In the genomic region with DNA sequence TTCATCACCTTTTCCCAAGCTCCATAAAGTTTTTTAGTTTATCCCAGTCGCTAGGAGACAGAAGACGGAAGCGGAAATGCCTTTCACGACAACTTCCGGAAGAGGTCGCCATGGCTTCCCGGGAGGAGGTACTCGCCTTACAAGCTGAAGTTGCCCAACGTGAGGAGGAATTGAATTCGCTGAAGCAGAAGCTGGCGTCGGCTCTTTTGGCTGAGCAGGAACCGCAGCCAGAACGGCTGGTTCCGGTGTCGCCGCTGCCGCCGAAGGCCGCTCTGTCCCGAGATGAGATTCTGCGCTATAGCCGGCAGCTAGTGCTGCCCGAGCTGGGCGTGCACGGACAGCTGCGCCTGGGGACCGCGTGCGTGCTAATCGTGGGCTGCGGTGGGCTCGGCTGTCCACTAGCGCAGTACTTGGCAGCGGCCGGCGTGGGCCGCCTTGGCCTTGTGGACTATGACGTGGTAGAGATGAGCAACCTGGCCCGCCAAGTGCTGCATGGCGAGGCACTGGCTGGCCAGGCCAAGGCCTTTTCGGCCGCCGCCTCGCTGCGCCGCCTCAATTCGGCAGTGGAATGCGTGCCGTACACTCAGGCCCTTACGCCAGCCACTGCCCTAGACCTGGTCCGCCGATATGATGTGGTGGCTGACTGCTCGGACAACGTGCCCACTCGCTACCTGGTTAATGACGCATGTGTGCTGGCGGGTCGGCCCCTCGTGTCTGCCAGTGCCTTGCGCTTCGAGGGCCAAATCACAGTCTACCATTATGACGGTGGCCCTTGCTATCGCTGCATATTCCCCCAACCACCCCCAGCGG, we compare ENCODE assay signal across 8 cellular contexts. TPM values are rescaled to one million over a fixed set of nuclear protein-coding genes. Genes with fewer than 3 reads are reported as not detected.
DNase-seq lines count a peak whose midpoint lies in the region; ATAC-seq and TF ChIP-seq lines count a peak whose summit lies in the region.

A gene with protein sequence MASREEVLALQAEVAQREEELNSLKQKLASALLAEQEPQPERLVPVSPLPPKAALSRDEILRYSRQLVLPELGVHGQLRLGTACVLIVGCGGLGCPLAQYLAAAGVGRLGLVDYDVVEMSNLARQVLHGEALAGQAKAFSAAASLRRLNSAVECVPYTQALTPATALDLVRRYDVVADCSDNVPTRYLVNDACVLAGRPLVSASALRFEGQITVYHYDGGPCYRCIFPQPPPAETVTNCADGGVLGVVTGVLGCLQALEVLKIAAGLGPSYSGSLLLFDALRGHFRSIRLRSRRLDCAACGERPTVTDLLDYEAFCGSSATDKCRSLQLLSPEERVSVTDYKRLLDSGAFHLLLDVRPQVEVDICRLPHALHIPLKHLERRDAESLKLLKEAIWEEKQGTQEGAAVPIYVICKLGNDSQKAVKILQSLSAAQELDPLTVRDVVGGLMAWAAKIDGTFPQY (plus strand): TSS at position 86 of the 810 bp plus-strand sequence. CDS start 25 bp downstream, at position 111.

- H3K27me3 ChIP-seq in BLaER1 treated with 17β-estradiol and CSF1 and Interleukin-3, amounts not matched to agents 10 nM and 100 nM: no peaks in the 10 kb centered on the region
- H3K27me3 ChIP-seq in PC-3 (ENCODE audit: low read length) (no peaks in the 10 kb centered on the region), esophagus (ENCODE audit: control insufficient read depth in 1 of 2, insufficient read depth in 2 of 2, low read length in 2 of 2) (no peaks in the 10 kb centered on the region)

- H3K4me3 ChIP-seq in BLaER1 treated with 17β-estradiol and CSF1 and Interleukin-3, amounts not matched to agents 10 nM and 100 nM: peak within 1 kb of the TSS; percentile 79 to 98 (median 91)
- peak within 1 kb of the TSS; percentile 92 for H3K4me3 ChIP-seq in PC-3 (ENCODE audit: low read length)
- peak within 1 kb of the TSS; percentile 65 to 89 for H3K4me3 ChIP-seq in esophagus (ENCODE audit: low read depth in 1 of 2, low read length in 2 of 2)

- intact Hi-C loops in PC-3 (cut with micrococcal nuclease): loop anchor here (1.0 kb wide), 1 partner anchor 21 kb away; no protein-coding TSS in a partner anchor

- WGBS in esophagus, 2 donors: 2% methylated on average over 64 to 65 of the region's 65 CpGs

- ATAC-seq in GM19023 (IDR thresholded peaks at IDR 0.05; ENCODE audit: unreplicated experiment) (peak; percentile 80), HG03196 (IDR thresholded peaks at IDR 0.05; ENCODE audit: unreplicated experiment) (peak; percentile 79), PC-3 (peak; percentile 74)
- peak; percentile 81 for ATAC-seq in stimulated activated effector memory CD8-positive, alpha-beta T cell treated with anti-CD3 and anti-CD28 coated beads, Interleukin-12 subunit alpha, Interleukin-12 subunit beta, amount 100 ng/mL, for 72 hours

- peak within 1 kb of the TSS; percentile 77 for H2AFZ ChIP-seq in PC-3 (ENCODE audit: low read length)

- TF ChIP-seq CTCF in PC-3 (conservative IDR thresholded peaks at IDR 0.05; ENCODE audit: low read depth, low read length): no peak

- H3K9me2 ChIP-seq in PC-3 (replicated peaks; ENCODE audit: low read length): no peaks in the 10 kb centered on the region

- CTCF ChIA-PET in PC-3 (lab: Charles Lee): interaction anchor here (1.6 to 1.8 kb wide), 2 partner anchors 23 to 28 kb away, joined by 7 to 8 read pairs; a partner anchor contains a TSS

- H3K79me2 ChIP-seq in PC-3 (ENCODE audit: low read length): peaks cover 82% of the 10 kb centered on the region

- peaks cover 31 to 56% (median 38%) of the 10 kb centered on the region in 10 experiments for H3K4me1 ChIP-seq in BLaER1 treated with 17β-estradiol and CSF1 and Interleukin-3, amounts not matched to agents 10 nM and 100 nM
- H3K4me1 ChIP-seq in PC-3 (ENCODE audit: insufficient read depth, low read length): peaks cover 39% of the 10 kb centered on the region
- H3K4me1 ChIP-seq in esophagus (ENCODE audit: control insufficient read depth in 2 of 2, insufficient read depth in 2 of 2, low read length in 1 of 2): peaks cover 7% of the 10 kb centered on the region in 2 donors

- H4K20me1 ChIP-seq in BLaER1 treated with 17β-estradiol and CSF1 and Interleukin-3, amounts not matched to agents 10 nM and 100 nM: peaks cover 38 to 63% (median 49%) of the 10 kb centered on the region in 11 experiments; a peak in 21 of 22 replicates
- H4K20me1 ChIP-seq in PC-3 (ENCODE audit: low read length): peaks cover 50% of the 10 kb centered on the region

- H3K27ac ChIP-seq in BLaER1 treated with 17β-estradiol and CSF1 and Interleukin-3, amounts not matched to agents 10 nM and 100 nM: peak within 1 kb of the TSS; percentile 96 to 99 (median 97)
- H3K27ac ChIP-seq in PC-3 (ENCODE audit: low read length) (peak within 1 kb of the TSS; percentile 80), esophagus (ENCODE audit: low read depth in 2 of 2, low read length in 1 of 2) (peak within 1 kb of the TSS; percentile 88 to 95)

- H3F3A ChIP-seq in PC-3 (ENCODE audit: low read length, unreplicated experiment): no peaks in the 10 kb centered on the region

- peaks cover 65% of the 10 kb centered on the region for H3K36me3 Mint-ChIP-seq in stimulated activated effector memory CD8-positive, alpha-beta T cell treated with anti-CD3 and anti-CD28 coated beads, Interleukin-12 subunit alpha, Interleukin-12 subunit beta, amount 100 ng/mL, for 72 hours

- POLR2A ChIA-PET in PC-3 (lab: Charles Lee; ENCODE audit: unreplicated experiment): interaction anchor here (0.5 to 1.4 kb wide), 9 partner anchors 23 to 1046 kb away, joined by 3 to 6 read pairs (median 4); a partner anchor contains a TSS

- H3K9ac ChIP-seq in BLaER1 treated with 17β-estradiol and CSF1 and Interleukin-3, amounts not matched to agents 10 nM and 100 nM: peak within 1 kb of the TSS; percentile 93 to 99 (median 97)
- peak within 1 kb of the TSS; percentile 87 for H3K9ac ChIP-seq in PC-3 (ENCODE audit: low read length)

- peak within 1 kb of the TSS; percentile 90 to 99 (median 97) for H3K4me2 ChIP-seq in BLaER1 treated with 17β-estradiol and CSF1 and Interleukin-3, amounts not matched to agents 10 nM and 100 nM
- peak within 1 kb of the TSS; percentile 95 for H3K4me2 ChIP-seq in PC-3 (ENCODE audit: low read length)

- peaks cover 18 to 47% (median 28%) of the 10 kb centered on the region in 11 experiments; a peak in 20 of 22 replicates for H3K36me3 ChIP-seq in BLaER1 treated with 17β-estradiol and CSF1 and Interleukin-3, amounts not matched to agents 10 nM and 100 nM
- H3K36me3 ChIP-seq in PC-3 (ENCODE audit: low read depth, low read length) (peaks cover 26% of the 10 kb centered on the region), esophagus (ENCODE audit: control insufficient read depth in 2 of 2, insufficient read depth in 2 of 2, low read length in 1 of 2) (peaks cover 2 to 3% of the 10 kb centered on the region in 2 donors)

- peak within 1 kb of the TSS; percentile 94 for H3K4me3 Mint-ChIP-seq in stimulated activated effector memory CD8-positive, alpha-beta T cell treated with anti-CD3 and anti-CD28 coated beads, Interleukin-12 subunit alpha, Interleukin-12 subunit beta, amount 100 ng/mL, for 72 hours

- no peaks in the 10 kb centered on the region; a peak in 1 of 22 replicates for H3K9me3 ChIP-seq in BLaER1 treated with 17β-estradiol and CSF1 and Interleukin-3, amounts not matched to agents 10 nM and 100 nM (replicated peaks in 1 of 11)
- H3K9me3 ChIP-seq in PC-3 (ENCODE audit: low read length) (no peaks in the 10 kb centered on the region), esophagus (ENCODE audit: control insufficient read depth in 2 of 2, insufficient read depth in 1 of 2, low read depth in 1 of 2, low read length in 1 of 2) (no peaks in the 10 kb centered on the region)

- BruUV-seq in PC-3 (replicated peaks; lab: Mats Ljungman, UMichigan): TSS peak; percentile 71

- H3K27ac Mint-ChIP-seq in stimulated activated effector memory CD8-positive, alpha-beta T cell treated with anti-CD3 and anti-CD28 coated beads, Interleukin-12 subunit alpha, Interleukin-12 subunit beta, amount 100 ng/mL, for 72 hours: peak within 1 kb of the TSS; percentile 100

- DNase-seq in PC-3 (peak; percentile 98), myocyte (ENCODE audit: low read depth) (peak; percentile 90)
- DNase-seq in activated T-cell treated with anti-CD3 and anti-CD28 coated beads, Interleukin-2, amount 50 U/mL, for 48 hours: peak; percentile 82 to 85
- peak; percentile 44 to 87 for DNase-seq in stimulated activated effector memory CD8-positive, alpha-beta T cell treated with anti-CD3 and anti-CD28 coated beads, Interleukin-12 subunit alpha, Interleukin-12 subunit beta, amount 100 ng/mL, for 72 hours (ENCODE audit: low spot score in 2 of 2)

- peaks cover 41% of the 10 kb centered on the region for H3K4me1 Mint-ChIP-seq in stimulated activated effector memory CD8-positive, alpha-beta T cell treated with anti-CD3 and anti-CD28 coated beads, Interleukin-12 subunit alpha, Interleukin-12 subunit beta, amount 100 ng/mL, for 72 hours

- no peaks in the 10 kb centered on the region for H3K9me3 Mint-ChIP-seq in stimulated activated effector memory CD8-positive, alpha-beta T cell treated with anti-CD3 and anti-CD28 coated beads, Interleukin-12 subunit alpha, Interleukin-12 subunit beta, amount 100 ng/mL, for 72 hours

RNA-seq across cellular contexts. Expression of the gene that starts here (rescaled TPM):
- total RNA-seq in PC-3 (2014; rRNA removed): 11.3 and 13.4 TPM in 2 replicates
- 1 to 10 TPM; 1.3 to 2.8 TPM for polyA plus RNA-seq in esophagus
- total RNA-seq in myocyte: 7.9 and 8.3 TPM in 2 replicates
- 3.7 TPM for polyA plus RNA-seq in myocyte (2012)

Comparison
In these comparisons a context has a peak if more than half of its experiments do, and no peak if none do; other contexts are left out.
1. Peak in every context shown above with its lines: DNase-seq, ATAC-seq, H3K4me3 ChIP-seq and H3K27ac ChIP-seq.